Comparison of ENCODE assay signal across 8 cellular contexts in the genomic region with DNA sequence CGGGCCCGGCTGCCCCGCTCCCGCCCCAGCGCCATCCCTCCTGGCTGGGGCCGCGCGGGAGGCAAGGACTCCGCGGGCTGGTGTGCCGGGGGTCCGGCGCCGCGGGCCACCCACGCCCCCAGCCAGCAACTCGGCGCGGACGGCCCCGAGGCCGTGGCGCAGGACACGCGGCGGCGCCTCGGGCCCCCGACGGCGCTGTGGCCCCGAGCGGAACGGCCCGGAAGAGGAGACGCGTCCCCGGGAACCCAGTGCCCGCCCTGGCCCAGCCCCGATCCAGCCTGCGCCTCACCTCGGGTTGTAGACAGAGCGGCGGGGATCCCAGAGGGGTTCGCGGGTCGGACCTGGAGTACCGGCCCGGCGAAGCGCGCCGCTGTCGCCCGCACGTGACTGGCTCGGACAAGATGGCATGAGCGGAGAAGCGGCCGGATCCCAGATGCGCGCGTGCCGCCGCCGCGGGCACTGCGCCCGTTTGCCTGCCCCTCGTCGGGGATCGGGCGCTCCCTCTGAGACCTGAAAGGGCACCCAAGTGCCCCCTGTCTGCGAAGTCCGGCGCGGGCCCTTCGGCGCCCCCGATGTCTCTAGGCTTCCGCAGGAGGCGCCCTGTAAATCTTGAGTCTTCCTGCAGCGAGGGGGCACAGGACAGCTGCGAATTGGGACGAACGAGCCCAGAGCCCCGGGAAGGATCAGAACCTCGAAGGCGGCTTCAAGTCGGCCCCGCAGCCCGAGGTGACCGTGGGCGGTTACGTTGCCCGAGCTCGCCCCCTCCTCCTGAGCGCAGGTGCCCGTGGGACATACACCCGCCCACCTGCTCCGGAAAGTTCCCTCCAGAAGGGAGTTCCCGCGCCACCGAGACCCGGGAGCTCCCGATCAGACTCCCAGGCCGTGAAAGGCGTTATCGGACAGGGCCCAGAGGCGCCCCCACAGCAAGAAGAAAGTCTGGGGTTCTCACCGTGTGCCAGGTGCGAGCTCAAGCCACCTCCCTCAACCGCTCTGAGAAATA. TPM values are rescaled to one million over a fixed set of nuclear protein-coding genes. Genes with fewer than 3 reads are reported as not detected.
DNase-seq lines count a peak whose midpoint lies in the region; FAIRE-seq and TF ChIP-seq lines count a peak whose summit lies in the region.

No MANE protein-coding gene starts in this region.

- peaks cover 7% of the 10 kb centered on the region for H3K4me1 ChIP-seq in endothelial cell of umbilical vein (ENCODE audit: control insufficient read depth, extremely low read depth, insufficient read depth, low read length)

- FAIRE-seq in endothelial cell of umbilical vein (lab: Jason Lieb, UNC), result no peak

- POLR2A ChIA-PET in endothelial cell of umbilical vein (lab: Charles Lee), result interaction anchor here (0.7 kb wide), 1 partner anchor 20 kb away, joined by 3 read pairs; no protein-coding TSS in a partner anchor

- H3K4me3 ChIP-seq in GM12864 (ENCODE audit: low read depth, low read length), result peak overlapping the region; percentile 75
- peak overlapping the region; percentile 58 for H3K4me3 ChIP-seq in HFF-Myc (replicated peaks; ENCODE audit: low read depth, low read length)
- H3K4me3 ChIP-seq in endothelial cell of umbilical vein (replicated peaks in 1 of 3; ENCODE audit: insufficient read depth in 1 of 3, low read depth in 1 of 3, low read length in 3 of 3), result peak overlapping the region; percentile 70 to 86 (median 85)

- H3K9ac ChIP-seq in endothelial cell of umbilical vein (replicated peaks; ENCODE audit: extremely low read depth, insufficient read depth, low read length), result peak overlapping the region; percentile 1

- no peaks in the 10 kb centered on the region for H3K9me1 ChIP-seq in endothelial cell of umbilical vein (replicated peaks; ENCODE audit: control insufficient read depth, extremely low read depth, insufficient read depth, low read length)

- CTCF ChIA-PET in endothelial cell of umbilical vein (lab: Charles Lee), result interaction anchor here (0.7 to 1.2 kb wide), 4 partner anchors 11 to 109 kb away, joined by 3 to 4 read pairs (median 3); no protein-coding TSS in a partner anchor

- H3K9me3 ChIP-seq in endothelial cell of umbilical vein (replicated peaks; ENCODE audit: control insufficient read depth, insufficient read depth, low read length), result no peaks in the 10 kb centered on the region

- BruUV-seq in endothelial cell of umbilical vein (replicated peaks; lab: Mats Ljungman, UMichigan), result no TSS peak

- H3K4me2 ChIP-seq in endothelial cell of umbilical vein (ENCODE audit: insufficient read depth, low read length), result peak overlapping the region; percentile 65

- DNase-seq in GM12864 (ENCODE audit: low read depth), result no peak
- no peak for DNase-seq in HFF-Myc (ENCODE audit: extremely low read depth, low read depth)
- peak; percentile 42 for DNase-seq in NCI-H2171 treated with DMSO at 0.1 percent for 48 hours (lab: John Stamatoyannopoulos, UW)
- DNase-seq in activated CD8-positive, alpha-beta memory T cell treated with anti-CD3 and anti-CD28 coated beads for 24 hours, result peak; percentile 88
- peak; percentile 31 for DNase-seq in endothelial cell of umbilical vein (ENCODE audit: low read depth, low spot score)
- DNase-seq in mucosa of gallbladder (ENCODE audit: low spot score), result peak; percentile 50
- DNase-seq in stimulated activated CD8-positive, alpha-beta memory T cell treated with anti-CD3 and anti-CD28 coated beads, Interleukin-4, amount 100 ng/mL, for 4 hours (ENCODE audit: low read depth in 2 of 2, low spot score in 1 of 2), result peak; percentile 28 to 54
- DNase-seq in NCI-H510A treated with DMSO at 0.1 percent for 48 hours (lab: John Stamatoyannopoulos, UW), result no peak

- no peaks in the 10 kb centered on the region for H3K36me3 ChIP-seq in endothelial cell of umbilical vein (ENCODE audit: control insufficient read depth in 2 of 2, extremely low read depth in 1 of 2, insufficient read depth in 2 of 2, low read length in 2 of 2)

- H4K20me1 ChIP-seq in endothelial cell of umbilical vein (replicated peaks; ENCODE audit: control insufficient read depth, extremely low read depth, insufficient read depth, low read length), result no peaks in the 10 kb centered on the region

- TF ChIP-seq CTCF in GM12864 (IDR thresholded peaks at IDR 0.05; ENCODE audit: low read depth, low read length, missing control alignments) (peak; percentile 55), HFF-Myc (IDR thresholded peaks at IDR 0.05; ENCODE audit: low read depth, low read length, missing control alignments) (peak; percentile 49), endothelial cell of umbilical vein (IDR thresholded peaks at IDR 0.05; ENCODE audit: extremely low read depth in 1 of 2, insufficient read depth in 1 of 2, low read depth in 1 of 2, low read length in 2 of 2) (peak; percentile 25 to 31)

- no peak overlapping the region for H3K27ac ChIP-seq in endothelial cell of umbilical vein (ENCODE audit: insufficient read depth, low read depth, low read length)

- dilution Hi-C loops in endothelial cell of umbilical vein (cut with MboI; ENCODE audit: extremely low pct_ligation_motif_present, low sequenced_read_pairs), result no loop called here

- TF ChIP-seq POLR2A in endothelial cell of umbilical vein (IDR thresholded peaks at IDR 0.05; ENCODE audit: low read depth, low read length), result no peak

- no peaks in the 10 kb centered on the region for H3K79me2 ChIP-seq in endothelial cell of umbilical vein (ENCODE audit: control insufficient read depth, insufficient read depth, low read length)

- H2AFZ ChIP-seq in endothelial cell of umbilical vein (ENCODE audit: low read depth, low read length), result peak overlapping the region; percentile 92

- H3K27me3 ChIP-seq in endothelial cell of umbilical vein (ENCODE audit: control insufficient read depth in 2 of 2, insufficient read depth in 2 of 2, low read length in 2 of 2), result peaks cover 0 to 13% of the 10 kb centered on the region in 2 experiments

- intact Hi-C loops in endothelial cell of umbilical vein (cut with micrococcal nuclease), result no loop called here

TF ChIP-seq in endothelial cell of umbilical vein, 7 proteins besides CTCF, POLR2A, EP300 and RAD21:
- TF ChIP-seq EZH2 (IDR thresholded peaks at IDR 0.05; ENCODE audit: borderline replicate concordance, low read depth, low read length, severe bottlenecking) (peak; percentile 81), FOS (IDR thresholded peaks at IDR 0.05; ENCODE audit: borderline replicate concordance, insufficient read depth, low read length) (no peak), MYC (IDR thresholded peaks at IDR 0.05; ENCODE audit: low read depth, low read length) (no peak), GATA2 (IDR thresholded peaks at IDR 0.05; ENCODE audit: insufficient read depth, insufficient read length, low read depth, low read length) (no peak), JUN (IDR thresholded peaks at IDR 0.05; ENCODE audit: borderline replicate concordance, insufficient read depth, insufficient read length, low read depth) (no peak)
- TF ChIP-seq, protein P1, sequence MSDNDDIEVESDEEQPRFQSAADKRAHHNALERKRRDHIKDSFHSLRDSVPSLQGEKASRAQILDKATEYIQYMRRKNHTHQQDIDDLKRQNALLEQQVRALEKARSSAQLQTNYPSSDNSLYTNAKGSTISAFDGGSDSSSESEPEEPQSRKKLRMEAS (IDR thresholded peaks at IDR 0.05; ENCODE audit: insufficient read depth, insufficient read length), result peak; percentile 4

RNA-seq across cellular contexts. Expression of a gene that starts 0.6 kb away (rescaled TPM):
- total RNA-seq in endothelial cell of umbilical vein (4.6 and 6.0 TPM in 2 replicates), mucosa of gallbladder (22.0 TPM)
- 1.8 and 2.0 TPM in 2 replicates for polyA plus RNA-seq in endothelial cell of umbilical vein
- 1.7 and 2.2 TPM in 2 replicates for polyA plus RNA-seq in endothelial cell of umbilical vein (2011; cell fraction: cytosol; rRNA removed)
- 4.0 and 4.9 TPM in 2 replicates for polyA plus RNA-seq in endothelial cell of umbilical vein (2011; cell fraction: nucleus; rRNA removed)
- 1.3 and 1.8 TPM in 2 replicates for polyA plus RNA-seq in endothelial cell of umbilical vein (2012)
- polyA minus RNA-seq in endothelial cell of umbilical vein, result 8.3 and 10.4 TPM in 2 replicates
- polyA minus RNA-seq in endothelial cell of umbilical vein (2011; cell fraction: cytosol; rRNA and poly(A)+ RNA removed), result 19.8 TPM
- polyA minus RNA-seq in endothelial cell of umbilical vein (2011; cell fraction: nucleus; rRNA and poly(A)+ RNA removed), result 6.7 and 10.8 TPM in 2 replicates

Comparison
In these comparisons a context has a peak if more than half of its experiments do, and no peak if none do; other contexts are left out.
1. DNase-seq: peak in NCI-H2171 treated with DMSO at 0.1 percent for 48 hours (single experiment), activated CD8-positive, alpha-beta memory T cell treated with anti-CD3 and anti-CD28 coated beads for 24 hours (single experiment), endothelial cell of umbilical vein (single experiment), mucosa of gallbladder (single experiment) and stimulated activated CD8-positive, alpha-beta memory T cell treated with anti-CD3 and anti-CD28 coated beads, Interleukin-4, amount 100 ng/mL, for 4 hours (2 of 2); none in GM12864 (single experiment), HFF-Myc (single experiment) and NCI-H510A treated with DMSO at 0.1 percent for 48 hours (single experiment).
2. Peak in every context shown above with its lines, with median percentiles within 50 percentile points of each other: H3K4me3 ChIP-seq and CTCF ChIP-seq.